8 cellular contexts compared by ENCODE assay signal in genomic region chr13:51451134-51451466, GRCh38. TPM values are rescaled to one million over a fixed set of nuclear protein-coding genes. Genes with fewer than 3 reads are reported as not detected.
A peak's percentile ranks its signal among the peaks of the same experiment; 100 is the strongest.
DNase-seq lines count a peak whose midpoint lies in the region; ATAC-seq and TF ChIP-seq lines count a peak whose summit lies in the region.

No MANE protein-coding gene starts in this region.

- no peaks in the 10 kb centered on the region for H3K9me3 ChIP-seq in left lung

- H3K4me3 ChIP-seq in left lung: peak overlapping the region; percentile 85 to 92

- no peak for DNase-seq in activated CD4-positive, alpha-beta T cell treated with anti-CD3 and anti-CD28 coated beads, Interleukin-2, amount 10 ng/mL, durations not matched to agents 24 days and 14 days
- DNase-seq in activated CD4-positive, alpha-beta T cell treated with anti-CD3 and anti-CD28 coated beads for 1 hour: no peak
- DNase-seq in left lung: no peak
- DNase-seq in kidney tubule cell (ENCODE audit: low spot score): no peak
- no peak for DNase-seq in activated effector memory CD4-positive, alpha-beta T cell treated with Interleukin-2 at 50 U/mL for 16 hours

- no peaks in the 10 kb centered on the region for H3K27me3 Mint-ChIP-seq in activated CD4-positive, alpha-beta T cell treated with anti-CD3 and anti-CD28 coated beads, Interleukin-2, amount 10 ng/mL, durations not matched to agents 24 days and 14 days

- peaks cover 47% of the 10 kb centered on the region for H3K36me3 Mint-ChIP-seq in activated CD4-positive, alpha-beta T cell treated with anti-CD3 and anti-CD28 coated beads, Interleukin-2, amount 10 ng/mL, durations not matched to agents 24 days and 14 days (ENCODE audit: low read depth)

- H3K4me1 ChIP-seq in left lung: peaks cover 7 to 54% of the 10 kb centered on the region in 2 donors

- ATAC-seq in left lung (no peak), GM21737 (IDR thresholded peaks at IDR 0.05; ENCODE audit: unreplicated experiment) (no peak)

- peak overlapping the region; percentile 91 for H3K27ac ChIP-seq in angular gyrus (ENCODE audit: low read depth, low read length)
- peak overlapping the region; percentile 99 for H3K27ac ChIP-seq in left lung
- H3K27ac ChIP-seq in temporal lobe (ENCODE audit: low read depth, low read length): peak overlapping the region; percentile 94

- H3K27me3 ChIP-seq in left lung: no peaks in the 10 kb centered on the region

- no peak for TF ChIP-seq CTCF in left lung (IDR thresholded peaks at IDR 0.05)

- peaks cover 4% of the 10 kb centered on the region for H3K9me3 Mint-ChIP-seq in activated CD4-positive, alpha-beta T cell treated with anti-CD3 and anti-CD28 coated beads, Interleukin-2, amount 10 ng/mL, durations not matched to agents 24 days and 14 days

- intact Hi-C loops in activated CD4-positive, alpha-beta T cell treated with anti-CD3 and anti-CD28 coated beads, Interleukin-2, amount 10 ng/mL, durations not matched to agents 24 days and 14 days (cut with micrococcal nuclease): loop anchor here (1.0 to 5.0 kb wide), 6 partner anchors 14 to 1369 kb away; no protein-coding TSS in a partner anchor
- intact Hi-C loops in left lung (cut with DNase I): loop anchor here in 1 of 2 donors (10.0 kb wide), 1 partner anchor 134 kb away; the partner anchor contains the start of gene WDFY2

- H3K4me1 Mint-ChIP-seq in activated CD4-positive, alpha-beta T cell treated with anti-CD3 and anti-CD28 coated beads, Interleukin-2, amount 10 ng/mL, durations not matched to agents 24 days and 14 days: peaks cover 35% of the 10 kb centered on the region

- H3K4me3 Mint-ChIP-seq in activated CD4-positive, alpha-beta T cell treated with anti-CD3 and anti-CD28 coated beads, Interleukin-2, amount 10 ng/mL, durations not matched to agents 24 days and 14 days: peak overlapping the region; percentile 92

- peak overlapping the region; percentile 91 for H3K27ac Mint-ChIP-seq in activated CD4-positive, alpha-beta T cell treated with anti-CD3 and anti-CD28 coated beads, Interleukin-2, amount 10 ng/mL, durations not matched to agents 24 days and 14 days

- H3K36me3 ChIP-seq in left lung: peaks cover 0 to 25% of the 10 kb centered on the region in 2 donors

RNA-seq across cellular contexts. Expression of gene INTS6, which starts 1.7 kb away (rescaled TPM):
- 63.5 and 68.6 TPM in 2 replicates for total RNA-seq in activated CD4-positive, alpha-beta T cell treated with anti-CD3 and anti-CD28 coated beads, Interleukin-2, amount 10 ng/mL, durations not matched to agents 24 days and 14 days
- total RNA-seq in left lung (10 to 100 TPM; 25.0 to 37.4 TPM), temporal lobe (31.7 TPM)
